Comparison of ENCODE assay signal across 8 cellular contexts in the genomic region with DNA sequence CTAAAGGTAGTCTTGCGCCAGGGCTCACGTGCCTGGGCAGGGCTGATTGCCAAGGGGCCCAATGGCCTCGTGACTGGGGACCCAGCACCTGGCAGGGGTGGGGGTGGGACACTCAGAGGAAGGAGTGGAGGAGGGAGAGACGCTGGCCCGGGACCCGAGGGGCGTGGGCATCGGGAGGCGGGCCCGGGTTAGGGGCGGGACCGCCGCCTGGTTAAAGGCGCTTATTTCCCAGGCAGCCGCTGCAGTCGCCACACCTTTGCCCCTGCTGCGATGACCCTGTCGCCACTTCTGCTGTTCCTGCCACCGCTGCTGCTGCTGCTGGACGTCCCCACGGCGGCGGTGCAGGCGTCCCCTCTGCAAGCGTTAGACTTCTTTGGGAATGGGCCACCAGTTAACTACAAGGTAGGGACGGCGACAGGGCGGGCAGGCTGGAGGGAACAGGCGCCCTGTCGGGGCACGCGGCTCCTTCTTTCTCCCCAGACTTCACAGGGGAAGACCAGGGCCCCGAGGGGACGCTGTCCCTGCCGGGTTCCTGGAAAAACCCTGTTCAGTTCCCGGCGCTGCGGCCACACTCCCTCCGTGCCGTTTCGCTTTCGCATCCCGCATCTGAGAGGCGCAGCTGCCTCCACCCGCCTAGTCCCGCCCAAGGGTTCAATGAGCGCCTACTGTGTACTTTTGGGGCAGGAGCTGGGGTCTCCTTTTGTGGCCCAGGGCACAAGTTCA. TPM values are rescaled to one million over a fixed set of nuclear protein-coding genes. Genes with fewer than 3 reads are reported as not detected.
DNase-seq lines count a peak whose midpoint lies in the region; ATAC-seq and TF ChIP-seq lines count a peak whose summit lies in the region.

A gene (plus strand): TSS at position 242 of the 723 bp plus-strand sequence. CDS start 29 bp downstream, at position 271.

- H3K36me3 ChIP-seq in DOHH2 (ENCODE audit: control insufficient read depth, low read length) (peaks cover 49% of the 10 kb centered on the region), KOPT-K1 (ENCODE audit: insufficient read depth, low read length) (peaks cover 11% of the 10 kb centered on the region; the same call in 1 of the 2 replicates)

- DNase-seq in T-helper 1 cell: peak; percentile 44 to 70 (median 47)
- DNase-seq in iPS-NIHi7 (ENCODE audit: extremely low spot score): peak; percentile 87
- peak; percentile 62 for DNase-seq in stimulated activated CD4-positive, alpha-beta T cell treated with anti-CD3 and anti-CD28 coated beads, Interleukin-12 subunit alpha, Interleukin-12 subunit beta, amount 100 ng/mL, for 4 hours
- DNase-seq in COLO829 (ENCODE audit: low spot score): no peak

- H3K4me3 ChIP-seq in DOHH2 (ENCODE audit: low read length): peak within 1 kb of the TSS; percentile 96

- peak within 1 kb of the TSS; percentile 77 to 83 (median 82) for H3K4me3 Mint-ChIP-seq in brain

- H3K4me2 ChIP-seq in DOHH2 (ENCODE audit: low read length): peak within 1 kb of the TSS; percentile 99

- H3K9me3 ChIP-seq in DOHH2 (ENCODE audit: control insufficient read depth, insufficient read depth, low read length) (no peaks in the 10 kb centered on the region), KOPT-K1 (ENCODE audit: insufficient read depth, low read length, poor library complexity, severe bottlenecking) (no peaks in the 10 kb centered on the region)

- no peaks in the 10 kb centered on the region for H3K27me3 ChIP-seq in DOHH2 (ENCODE audit: control insufficient read depth, low read length)

- H3K27ac ChIP-seq in DOHH2 (ENCODE audit: low read depth, low read length) (peak within 1 kb of the TSS; percentile 97), KOPT-K1 (ENCODE audit: low read depth, low read length, poor library complexity, severe bottlenecking) (peak within 1 kb of the TSS; percentile 47)

- peaks cover 73% of the 10 kb centered on the region for H3K4me1 ChIP-seq in DOHH2 (ENCODE audit: control insufficient read depth, low read length)

- no peaks in the 10 kb centered on the region for H3K9me2 ChIP-seq in DOHH2 (replicated peaks; ENCODE audit: control insufficient read depth, low read length)

- H3K27me3 Mint-ChIP-seq in brain: peaks cover 31% of the 10 kb centered on the region

- peaks cover 36% of the 10 kb centered on the region for H3F3A ChIP-seq in DOHH2 (ENCODE audit: control insufficient read depth, insufficient read depth)

- TF ChIP-seq CTCF in DOHH2 (IDR thresholded peaks at IDR 0.05; ENCODE audit: low read depth, low read length, poor library complexity, severe bottlenecking) (no peak), brain (conservative IDR thresholded peaks at IDR 0.05) (no peak)

- peaks cover 9% of the 10 kb centered on the region for H4K20me1 ChIP-seq in DOHH2 (ENCODE audit: control insufficient read depth, insufficient read depth, low read depth, low read length)

- H3K4me1 Mint-ChIP-seq in brain: peaks cover 7% of the 10 kb centered on the region

- H3K27ac Mint-ChIP-seq in brain: peak within 1 kb of the TSS in 3 of 5 experiments; percentile 34 to 54 (median 43)

- peaks cover 46% of the 10 kb centered on the region for H3K79me2 ChIP-seq in DOHH2 (ENCODE audit: control insufficient read depth, low read length)

- H3K9me3 Mint-ChIP-seq in brain: peaks cover 0 to 3% (median 0%) of the 10 kb centered on the region in 5 experiments

- peak; percentile 49 for ATAC-seq in GM21528 (IDR thresholded peaks at IDR 0.05; ENCODE audit: low FRiP score, unreplicated experiment)

- H3K36me3 Mint-ChIP-seq in brain: peaks cover 28% of the 10 kb centered on the region

RNA-seq across cellular contexts. Expression of the gene that starts here (rescaled TPM):
- 55.7 TPM for polyA plus RNA-seq in brain (ENCODE audit: insufficient read depth, low read depth, low replicate concordance)
